16 cellular contexts compared by ENCODE assay signal in the genomic region with DNA sequence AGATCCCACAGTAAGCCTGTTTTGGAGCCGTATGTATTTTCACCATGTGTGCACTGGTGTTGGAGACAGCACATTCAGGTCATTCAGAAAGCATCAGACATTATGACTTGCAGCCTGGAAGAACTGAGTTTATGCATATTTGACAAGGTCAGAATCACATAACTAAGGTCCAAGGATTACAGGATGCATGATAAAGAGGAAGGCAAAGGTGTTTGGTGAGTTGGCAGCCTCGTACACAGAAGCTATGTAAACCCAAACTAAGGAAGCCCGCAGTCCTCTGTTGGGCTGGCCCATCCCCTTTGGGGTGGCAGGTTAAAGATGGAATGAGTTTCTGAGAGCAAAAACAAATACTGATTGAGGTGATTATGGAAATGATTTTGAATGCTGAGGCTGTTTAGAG.
"Had no signal": no experiment of that assay in that cellular context is flagged by ENCODE, and none has a peak within 500 bp of the region (broad histone marks: within the 10 kb centered on the region; RNA-seq: fewer than 3 reads in every experiment).

No MANE protein-coding gene starts in this region.

- H3K36me3 ChIP-seq: left ventricle myocardium inferior, ovary, right atrium auricular region, right lobe of liver, tibial nerve, vagina had no signal

- DNase-seq: islet precursor cell; left ventricle myocardium inferior; mesendoderm; naive B cell; natural killer cell; nephron progenitor cell; ovary; right lobe of liver; stimulated activated CD4-positive, alpha-beta T cell treated with anti-CD3 and anti-CD28 coated beads, Interleukin-4, amount 100 ng/mL, for 24 hours; stimulated activated naive CD4-positive, alpha-beta T cell; substantia nigra had no signal

- H3K27me3 ChIP-seq: ovary, right atrium auricular region, right lobe of liver, tibial nerve, vagina had no signal

- H3K4me1 ChIP-seq: left ventricle myocardium inferior, right atrium auricular region, right lobe of liver had no signal

- H3K9me3 ChIP-seq: left ventricle myocardium inferior, ovary, right atrium auricular region, right lobe of liver, vagina had no signal

- H3K4me3 ChIP-seq: left ventricle myocardium inferior, lung, ovary, right atrium auricular region, right lobe of liver, tibial nerve, vagina had no signal

- ATAC-seq: natural killer cell; right lobe of liver; stimulated activated effector memory CD8-positive, alpha-beta T cell treated with anti-CD3 and anti-CD28 coated beads, Interleukin-12 subunit alpha, Interleukin-12 subunit beta, amount 100 ng/mL, for 72 hours had no signal

- H3K27ac ChIP-seq: left ventricle myocardium inferior, ovary, right atrium auricular region, right lobe of liver, tibial nerve, vagina had no signal
